In the genomic region with DNA sequence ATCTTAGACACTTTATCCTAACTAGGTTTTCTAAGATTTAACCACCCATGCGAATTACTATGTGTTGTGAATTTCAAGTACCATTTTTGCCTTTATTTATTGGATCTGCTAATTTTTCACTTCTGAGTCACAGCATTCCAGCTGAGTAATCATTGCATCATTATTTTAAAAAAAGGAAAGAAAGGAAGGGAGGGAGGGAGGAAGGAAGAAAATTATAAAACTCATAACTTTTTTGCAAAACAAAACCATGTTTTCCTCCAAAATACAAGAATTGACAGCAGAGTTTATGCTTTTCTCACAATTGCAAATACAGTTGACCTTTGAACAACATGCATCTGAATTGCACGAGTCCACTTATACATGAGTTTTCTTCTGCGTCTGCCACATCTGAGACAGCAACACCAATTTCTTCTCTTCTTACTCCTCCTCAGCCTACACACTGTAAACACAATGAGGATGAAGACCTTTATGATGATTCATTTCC, we compare ENCODE assay signal across 1 cellular context.
TF ChIP-seq lines count a peak whose summit lies in the region.

No MANE protein-coding gene starts in this region.

TF ChIP-seq in A549, 52 proteins besides CTCF, POLR2A, EP300 and RAD21 (continued from another document):
- TF ChIP-seq, protein P1, sequence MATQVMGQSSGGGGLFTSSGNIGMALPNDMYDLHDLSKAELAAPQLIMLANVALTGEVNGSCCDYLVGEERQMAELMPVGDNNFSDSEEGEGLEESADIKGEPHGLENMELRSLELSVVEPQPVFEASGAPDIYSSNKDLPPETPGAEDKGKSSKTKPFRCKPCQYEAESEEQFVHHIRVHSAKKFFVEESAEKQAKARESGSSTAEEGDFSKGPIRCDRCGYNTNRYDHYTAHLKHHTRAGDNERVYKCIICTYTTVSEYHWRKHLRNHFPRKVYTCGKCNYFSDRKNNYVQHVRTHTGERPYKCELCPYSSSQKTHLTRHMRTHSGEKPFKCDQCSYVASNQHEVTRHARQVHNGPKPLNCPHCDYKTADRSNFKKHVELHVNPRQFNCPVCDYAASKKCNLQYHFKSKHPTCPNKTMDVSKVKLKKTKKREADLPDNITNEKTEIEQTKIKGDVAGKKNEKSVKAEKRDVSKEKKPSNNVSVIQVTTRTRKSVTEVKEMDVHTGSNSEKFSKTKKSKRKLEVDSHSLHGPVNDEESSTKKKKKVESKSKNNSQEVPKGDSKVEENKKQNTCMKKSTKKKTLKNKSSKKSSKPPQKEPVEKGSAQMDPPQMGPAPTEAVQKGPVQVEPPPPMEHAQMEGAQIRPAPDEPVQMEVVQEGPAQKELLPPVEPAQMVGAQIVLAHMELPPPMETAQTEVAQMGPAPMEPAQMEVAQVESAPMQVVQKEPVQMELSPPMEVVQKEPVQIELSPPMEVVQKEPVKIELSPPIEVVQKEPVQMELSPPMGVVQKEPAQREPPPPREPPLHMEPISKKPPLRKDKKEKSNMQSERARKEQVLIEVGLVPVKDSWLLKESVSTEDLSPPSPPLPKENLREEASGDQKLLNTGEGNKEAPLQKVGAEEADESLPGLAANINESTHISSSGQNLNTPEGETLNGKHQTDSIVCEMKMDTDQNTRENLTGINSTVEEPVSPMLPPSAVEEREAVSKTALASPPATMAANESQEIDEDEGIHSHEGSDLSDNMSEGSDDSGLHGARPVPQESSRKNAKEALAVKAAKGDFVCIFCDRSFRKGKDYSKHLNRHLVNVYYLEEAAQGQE (IDR thresholded peaks at IDR 0.05), result no peak
- TF ChIP-seq SMC3 (IDR thresholded peaks at IDR 0.05), result peak; percentile 48; the same call in 2 of the 3 replicates
TF ChIP-seq in A549: peak in this region for 11.
